In genomic region chr4:26356067-26356466, GRCh38 we compare ENCODE assay signal across 1 cellular context.
TF ChIP-seq lines count a peak whose summit lies in the region.

No MANE protein-coding gene starts in this region.

TF ChIP-seq in GM12878, 131 proteins besides CTCF, POLR2A, EP300 and RAD21:
- TF ChIP-seq SIX5 (IDR thresholded peaks at IDR 0.05; ENCODE audit: low read depth, low read length, severe bottlenecking) (no peak), STAT3 (IDR thresholded peaks at IDR 0.05; ENCODE audit: low read depth, low read length) (no peak), MEF2B (IDR thresholded peaks at IDR 0.05; ENCODE audit: partially characterized antibody, poor library complexity, severe bottlenecking) (no peak), HDGF (IDR thresholded peaks at IDR 0.05) (no peak), CBX3 (IDR thresholded peaks at IDR 0.05; ENCODE audit: borderline replicate concordance, low read depth) (no peak), FOXK2 (IDR thresholded peaks at IDR 0.05) (no peak), MXI1 (IDR thresholded peaks at IDR 0.05; ENCODE audit: low read depth, low read length) (no peak), SP1 (IDR thresholded peaks at IDR 0.05; ENCODE audit: low read depth, low read length) (no peak), SREBF2 (IDR thresholded peaks at IDR 0.05; ENCODE audit: low read length) (no peak), USF2 (IDR thresholded peaks at IDR 0.05; ENCODE audit: borderline replicate concordance, low read depth, low read length) (no peak), NR2F1 (conservative IDR thresholded peaks at IDR 0.05) (no peak)
